ENCODE assay signal across 1 cellular context in genomic region chr2:237571551-237571950, GRCh38.
TF ChIP-seq lines count a peak whose summit lies in the region.

No MANE protein-coding gene starts in this region.

TF ChIP-seq in WTC11, 78 proteins besides CTCF, POLR2A, EP300 and RAD21 (continued from another document):
- TF ChIP-seq ZNF532 (CRISPR knock-in tag; IDR thresholded peaks at IDR 0.05; ENCODE audit: borderline replicate concordance) (no peak), MAX (CRISPR knock-in tag; IDR thresholded peaks at IDR 0.05) (no peak)
TF ChIP-seq in WTC11: peak in this region for 1.
